In the genomic region with DNA sequence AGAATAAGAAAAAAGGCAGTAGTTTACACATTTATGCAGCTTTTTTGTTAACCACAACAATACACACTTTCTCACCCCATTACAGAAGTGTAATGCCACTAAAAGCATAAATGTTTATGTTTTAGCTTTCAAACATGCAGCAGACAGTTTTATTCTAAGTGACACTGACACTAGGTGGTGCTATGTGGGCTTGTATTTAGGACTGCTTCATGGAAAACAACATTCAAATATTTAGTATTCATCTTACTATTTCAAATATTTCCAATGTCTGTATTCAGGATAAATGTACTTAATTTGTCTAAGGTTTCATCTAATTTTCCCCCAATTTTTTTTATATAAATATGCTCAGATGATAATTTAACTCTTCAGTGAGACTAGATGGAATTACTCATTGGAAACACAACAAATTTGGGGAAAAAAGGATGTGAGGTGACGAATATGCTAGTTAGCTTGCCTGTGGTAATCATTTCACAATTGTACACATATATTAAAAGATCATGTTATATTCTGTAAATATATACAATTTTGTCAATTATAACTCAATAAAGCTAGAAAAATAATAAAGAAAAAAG, we compare ENCODE assay signal across 1 cellular context.
TF ChIP-seq lines count a peak whose summit lies in the region.

No MANE protein-coding gene starts in this region.

TF ChIP-seq in SK-N-SH treated with all-trans-retinoic acid at 6 μM for 48 hours, 23 proteins besides CTCF, POLR2A, EP300 and RAD21:
- TF ChIP-seq, protein P1, sequence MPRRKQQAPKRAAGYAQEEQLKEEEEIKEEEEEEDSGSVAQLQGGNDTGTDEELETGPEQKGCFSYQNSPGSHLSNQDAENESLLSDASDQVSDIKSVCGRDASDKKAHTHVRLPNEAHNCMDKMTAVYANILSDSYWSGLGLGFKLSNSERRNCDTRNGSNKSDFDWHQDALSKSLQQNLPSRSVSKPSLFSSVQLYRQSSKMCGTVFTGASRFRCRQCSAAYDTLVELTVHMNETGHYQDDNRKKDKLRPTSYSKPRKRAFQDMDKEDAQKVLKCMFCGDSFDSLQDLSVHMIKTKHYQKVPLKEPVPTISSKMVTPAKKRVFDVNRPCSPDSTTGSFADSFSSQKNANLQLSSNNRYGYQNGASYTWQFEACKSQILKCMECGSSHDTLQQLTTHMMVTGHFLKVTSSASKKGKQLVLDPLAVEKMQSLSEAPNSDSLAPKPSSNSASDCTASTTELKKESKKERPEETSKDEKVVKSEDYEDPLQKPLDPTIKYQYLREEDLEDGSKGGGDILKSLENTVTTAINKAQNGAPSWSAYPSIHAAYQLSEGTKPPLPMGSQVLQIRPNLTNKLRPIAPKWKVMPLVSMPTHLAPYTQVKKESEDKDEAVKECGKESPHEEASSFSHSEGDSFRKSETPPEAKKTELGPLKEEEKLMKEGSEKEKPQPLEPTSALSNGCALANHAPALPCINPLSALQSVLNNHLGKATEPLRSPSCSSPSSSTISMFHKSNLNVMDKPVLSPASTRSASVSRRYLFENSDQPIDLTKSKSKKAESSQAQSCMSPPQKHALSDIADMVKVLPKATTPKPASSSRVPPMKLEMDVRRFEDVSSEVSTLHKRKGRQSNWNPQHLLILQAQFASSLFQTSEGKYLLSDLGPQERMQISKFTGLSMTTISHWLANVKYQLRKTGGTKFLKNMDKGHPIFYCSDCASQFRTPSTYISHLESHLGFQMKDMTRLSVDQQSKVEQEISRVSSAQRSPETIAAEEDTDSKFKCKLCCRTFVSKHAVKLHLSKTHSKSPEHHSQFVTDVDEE (CRISPR knock-in tag; IDR thresholded peaks at IDR 0.05): no peak
- TF ChIP-seq RARB (CRISPR knock-in tag; IDR thresholded peaks at IDR 0.05): no peak
- TF ChIP-seq PPARA (CRISPR knock-in tag; IDR thresholded peaks at IDR 0.05; ENCODE audit: borderline replicate concordance): no peak
- TF ChIP-seq, protein P2, sequence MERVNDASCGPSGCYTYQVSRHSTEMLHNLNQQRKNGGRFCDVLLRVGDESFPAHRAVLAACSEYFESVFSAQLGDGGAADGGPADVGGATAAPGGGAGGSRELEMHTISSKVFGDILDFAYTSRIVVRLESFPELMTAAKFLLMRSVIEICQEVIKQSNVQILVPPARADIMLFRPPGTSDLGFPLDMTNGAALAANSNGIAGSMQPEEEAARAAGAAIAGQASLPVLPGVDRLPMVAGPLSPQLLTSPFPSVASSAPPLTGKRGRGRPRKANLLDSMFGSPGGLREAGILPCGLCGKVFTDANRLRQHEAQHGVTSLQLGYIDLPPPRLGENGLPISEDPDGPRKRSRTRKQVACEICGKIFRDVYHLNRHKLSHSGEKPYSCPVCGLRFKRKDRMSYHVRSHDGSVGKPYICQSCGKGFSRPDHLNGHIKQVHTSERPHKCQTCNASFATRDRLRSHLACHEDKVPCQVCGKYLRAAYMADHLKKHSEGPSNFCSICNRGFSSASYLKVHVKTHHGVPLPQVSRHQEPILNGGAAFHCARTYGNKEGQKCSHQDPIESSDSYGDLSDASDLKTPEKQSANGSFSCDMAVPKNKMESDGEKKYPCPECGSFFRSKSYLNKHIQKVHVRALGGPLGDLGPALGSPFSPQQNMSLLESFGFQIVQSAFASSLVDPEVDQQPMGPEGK (CRISPR knock-in tag; IDR thresholded peaks at IDR 0.05; ENCODE audit: borderline replicate concordance): no peak
- TF ChIP-seq, protein P3, sequence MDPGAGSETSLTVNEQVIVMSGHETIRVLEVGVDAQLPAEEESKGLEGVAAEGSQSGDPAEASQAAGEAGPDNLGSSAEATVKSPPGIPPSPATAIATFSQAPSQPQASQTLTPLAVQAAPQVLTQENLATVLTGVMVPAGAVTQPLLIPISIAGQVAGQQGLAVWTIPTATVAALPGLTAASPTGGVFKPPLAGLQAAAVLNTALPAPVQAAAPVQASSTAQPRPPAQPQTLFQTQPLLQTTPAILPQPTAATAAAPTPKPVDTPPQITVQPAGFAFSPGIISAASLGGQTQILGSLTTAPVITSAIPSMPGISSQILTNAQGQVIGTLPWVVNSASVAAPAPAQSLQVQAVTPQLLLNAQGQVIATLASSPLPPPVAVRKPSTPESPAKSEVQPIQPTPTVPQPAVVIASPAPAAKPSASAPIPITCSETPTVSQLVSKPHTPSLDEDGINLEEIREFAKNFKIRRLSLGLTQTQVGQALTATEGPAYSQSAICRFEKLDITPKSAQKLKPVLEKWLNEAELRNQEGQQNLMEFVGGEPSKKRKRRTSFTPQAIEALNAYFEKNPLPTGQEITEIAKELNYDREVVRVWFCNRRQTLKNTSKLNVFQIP (CRISPR knock-in tag; IDR thresholded peaks at IDR 0.05; ENCODE audit: borderline replicate concordance, low read depth): no peak
- no peak for TF ChIP-seq SNAI2 (CRISPR knock-in tag; IDR thresholded peaks at IDR 0.05)
- TF ChIP-seq ZFP30 (CRISPR knock-in tag; IDR thresholded peaks at IDR 0.05): no peak
- no peak for TF ChIP-seq TCF4 (CRISPR knock-in tag; IDR thresholded peaks at IDR 0.05; ENCODE audit: borderline replicate concordance)
- TF ChIP-seq ARNTL (CRISPR knock-in tag; IDR thresholded peaks at IDR 0.05; ENCODE audit: borderline replicate concordance, low read depth): no peak
- TF ChIP-seq ISL1 (CRISPR knock-in tag; IDR thresholded peaks at IDR 0.05): no peak
- no peak for TF ChIP-seq GLIS3 (CRISPR knock-in tag; IDR thresholded peaks at IDR 0.05)
- no peak for TF ChIP-seq OSR1 (CRISPR knock-in tag; IDR thresholded peaks at IDR 0.05)
- no peak for TF ChIP-seq BACH2 (CRISPR knock-in tag; IDR thresholded peaks at IDR 0.05; ENCODE audit: borderline replicate concordance)
- TF ChIP-seq, protein P4, sequence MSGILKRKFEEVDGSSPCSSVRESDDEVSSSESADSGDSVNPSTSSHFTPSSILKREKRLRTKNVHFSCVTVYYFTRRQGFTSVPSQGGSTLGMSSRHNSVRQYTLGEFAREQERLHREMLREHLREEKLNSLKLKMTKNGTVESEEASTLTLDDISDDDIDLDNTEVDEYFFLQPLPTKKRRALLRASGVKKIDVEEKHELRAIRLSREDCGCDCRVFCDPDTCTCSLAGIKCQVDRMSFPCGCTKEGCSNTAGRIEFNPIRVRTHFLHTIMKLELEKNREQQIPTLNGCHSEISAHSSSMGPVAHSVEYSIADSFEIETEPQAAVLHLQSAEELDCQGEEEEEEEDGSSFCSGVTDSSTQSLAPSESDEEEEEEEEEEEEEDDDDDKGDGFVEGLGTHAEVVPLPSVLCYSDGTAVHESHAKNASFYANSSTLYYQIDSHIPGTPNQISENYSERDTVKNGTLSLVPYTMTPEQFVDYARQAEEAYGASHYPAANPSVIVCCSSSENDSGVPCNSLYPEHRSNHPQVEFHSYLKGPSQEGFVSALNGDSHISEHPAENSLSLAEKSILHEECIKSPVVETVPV (CRISPR knock-in tag; IDR thresholded peaks at IDR 0.05): no peak
- no peak for TF ChIP-seq ZNF565 (CRISPR knock-in tag; conservative IDR thresholded peaks at IDR 0.05; ENCODE audit: low read depth)
- TF ChIP-seq ZFP3 (CRISPR knock-in tag; IDR thresholded peaks at IDR 0.05): no peak
- TF ChIP-seq TOX (CRISPR knock-in tag; IDR thresholded peaks at IDR 0.05; ENCODE audit: borderline replicate concordance): no peak
- TF ChIP-seq CSDC2 (CRISPR knock-in tag; IDR thresholded peaks at IDR 0.05): no peak
- no peak for TF ChIP-seq ZNF8 (CRISPR knock-in tag; IDR thresholded peaks at IDR 0.05)
- TF ChIP-seq ZNF70 (CRISPR knock-in tag; IDR thresholded peaks at IDR 0.05): no peak
